In the genomic region with DNA sequence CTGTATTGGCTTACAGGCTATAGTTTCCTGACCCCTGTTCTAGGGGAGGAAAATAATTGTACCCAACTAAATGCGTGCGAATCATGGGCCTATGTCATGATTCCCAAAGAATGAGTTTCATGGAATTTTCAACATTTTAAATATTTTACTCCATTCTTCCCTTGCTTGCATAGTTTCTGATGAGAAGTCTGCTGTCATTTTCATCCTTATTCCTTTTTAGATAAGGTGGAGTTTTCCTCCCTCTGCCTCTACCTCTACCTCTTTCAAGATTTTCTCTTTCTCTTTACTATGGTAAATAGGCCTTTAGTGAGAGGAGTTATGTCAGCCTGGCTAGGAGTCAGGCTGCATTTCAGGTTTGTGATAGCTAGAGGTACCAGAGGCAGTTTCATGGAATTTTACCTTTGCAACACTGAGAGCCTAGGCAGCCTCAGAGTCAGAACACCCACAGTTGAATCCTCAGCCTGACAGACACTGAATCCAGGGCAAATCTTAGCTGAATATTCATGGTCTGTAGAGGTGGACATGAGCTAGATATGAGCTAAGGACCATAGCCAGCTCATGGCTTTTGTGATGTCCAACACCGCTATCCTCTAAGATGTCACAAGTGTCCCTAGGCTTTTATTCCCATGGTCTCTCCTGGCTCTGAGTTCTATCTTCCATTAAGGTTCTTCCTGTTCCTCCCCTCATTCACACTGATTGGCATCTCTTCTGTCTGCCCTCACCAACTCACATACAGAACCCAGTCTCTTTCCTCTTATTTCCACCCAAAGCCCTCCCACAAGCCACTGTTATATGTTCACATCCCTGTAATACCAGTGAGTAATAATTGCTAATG, we compare ENCODE assay signal across 2 cellular contexts.
TF ChIP-seq lines count a peak whose summit lies in the region.

No MANE protein-coding gene starts in this region.

TF ChIP-seq in HEK293, 187 proteins besides CTCF, POLR2A, EP300 and RAD21:
- peak; percentile 88 for TF ChIP-seq SETDB1 (IDR thresholded peaks at IDR 0.05; ENCODE audit: insufficient read length, low read length)
- peak; percentile 14 for TF ChIP-seq ZNF529 (tag by site-specific recombination; IDR thresholded peaks at IDR 0.05; ENCODE audit: insufficient replicate concordance)
- peak; percentile 96 for TF ChIP-seq TRIM28 (IDR thresholded peaks at IDR 0.05; ENCODE audit: borderline replicate concordance, low read length)
- TF ChIP-seq ZNF580 (tag by site-specific recombination; IDR thresholded peaks at IDR 0.05), result no peak
- TF ChIP-seq ZNF518A (tag by site-specific recombination; conservative IDR thresholded peaks at IDR 0.05; ENCODE audit: low read depth), result 0 out of 2 replicates have a peak, but pooled peaks have one; percentile 23
- TF ChIP-seq ZIC2 (tag by site-specific recombination; IDR thresholded peaks at IDR 0.05), result no peak

TF ChIP-seq in K562, 482 proteins besides CTCF, POLR2A, EP300 and RAD21:
- peak; percentile 71; the same call in 1 of the 2 replicates for TF ChIP-seq CBX5 (IDR thresholded peaks at IDR 0.05; ENCODE audit: borderline replicate concordance, low read depth)
- no peak for TF ChIP-seq ZNF766 (CRISPR knock-in tag; conservative IDR thresholded peaks at IDR 0.05)
- no peak for TF ChIP-seq MCM3 (IDR thresholded peaks at IDR 0.05)
- TF ChIP-seq ZFP1 (CRISPR knock-in tag; IDR thresholded peaks at IDR 0.05), result no peak
- no peak for TF ChIP-seq SRSF1 (IDR thresholded peaks at IDR 0.05; ENCODE audit: low read depth, low read length)
